ENCODE assay signal across 36 cellular contexts in the genomic region with DNA sequence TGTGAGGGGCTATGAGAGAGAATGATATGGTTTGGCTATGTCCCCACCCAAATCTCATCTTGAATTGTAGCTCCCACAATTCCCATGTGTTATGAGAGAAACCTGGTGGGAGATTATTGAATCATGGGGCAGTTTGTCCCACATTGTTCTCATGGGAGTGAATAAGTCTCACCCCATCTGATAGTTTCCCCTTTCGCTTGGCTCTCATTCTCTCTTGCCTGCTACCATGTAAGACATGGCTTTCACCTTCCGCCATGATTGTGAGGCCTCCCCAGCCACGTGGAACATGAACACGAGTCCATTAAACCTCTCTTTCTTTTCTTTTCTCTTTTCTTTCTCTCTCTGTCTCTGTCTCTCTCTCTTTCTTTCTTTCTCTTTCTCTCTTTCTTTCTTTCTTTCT.
"Had no signal": no experiment of that assay in that cellular context is flagged by ENCODE, and none has a peak within 500 bp of the region (broad histone marks: within the 10 kb centered on the region; RNA-seq: fewer than 3 reads in every experiment).

No MANE protein-coding gene starts in this region.

- H3K36me3 ChIP-seq: adrenal gland, brain microvascular endothelial cell, breast epithelium had no signal

- DNase-seq: activated CD4-positive, alpha-beta memory T cell treated with anti-CD3 and anti-CD28 coated beads, Interleukin-2, amount 10 ng/mL, durations not matched to agents 7 days and 5 days; activated CD4-positive, alpha-beta T cell treated with anti-CD3 and anti-CD28 coated beads for 1 hour; activated CD4-positive, alpha-beta T cell treated with anti-CD3 and anti-CD28 coated beads for 36 hours; activated CD4-positive, alpha-beta T cell treated with anti-CD3 and anti-CD28 coated beads for 48 hours; activated CD4-positive, alpha-beta T cell treated with anti-CD3 and anti-CD28 coated beads, Interleukin-2, amount 10 ng/mL, durations not matched to agents 7 days and 5 days; activated CD4-positive, alpha-beta T cell treated with anti-CD3 and anti-CD28 coated beads, Interleukin-2, amount 50 U/mL, for 48 hours; activated CD4-positive, CD25-positive, alpha-beta regulatory T cell; activated CD8-positive, alpha-beta memory T cell treated with anti-CD3 and anti-CD28 coated beads for 24 hours; activated CD8-positive, alpha-beta memory T cell treated with anti-CD3 and anti-CD28 coated beads, Interleukin-2, amount 10 ng/mL, durations not matched to agents 7 days and 5 days; activated CD8-positive, alpha-beta memory T cell treated with anti-CD3 and anti-CD28 coated beads, Interleukin-2, amount 50 U/mL, for 48 hours; activated CD8-positive, alpha-beta T cell treated with anti-CD3 and anti-CD28 coated beads, Interleukin-2, amount 10 ng/mL, durations not matched to agents 7 days and 5 days; activated effector memory CD4-positive, alpha-beta T cell treated with Interleukin-2 at 50 U/mL for 16 hours; activated gamma-delta T cell; activated naive CD4-positive, alpha-beta T cell treated with anti-CD3 and anti-CD28 coated beads, Interleukin-2, amount 50 U/mL, for 16 hours; activated naive CD4-positive, alpha-beta T cell treated with Interleukin-2 at 50 U/mL for 16 hours; activated naive CD8-positive, alpha-beta T cell treated with anti-CD3 and anti-CD28 coated beads for 36 hours; activated T-cell treated with anti-CD3 and anti-CD28 coated beads, Interleukin-2, amount 50 U/mL, for 24 hours; activated T-cell treated with anti-CD3 and anti-CD28 coated beads, Interleukin-2, amount 50 U/mL, for 48 hours; adrenal gland; amniotic stem cell; aorta; body of pancreas; brain microvascular endothelial cell; central memory CD4-positive, alpha-beta T cell; T-helper 2 cell; T-helper 9 cell had no signal

- H3K4me1 ChIP-seq: adrenal gland, body of pancreas, breast epithelium had no signal

- FAIRE-seq: astrocyte, colon, TTC549 had no signal

- H3K4me1 Mint-ChIP-seq: activated CD4-positive, alpha-beta memory T cell treated with anti-CD3 and anti-CD28 coated beads, Interleukin-2, amount 10 ng/mL, durations not matched to agents 7 days and 5 days; activated CD4-positive, alpha-beta T cell treated with anti-CD3 and anti-CD28 coated beads for 36 hours; activated CD4-positive, alpha-beta T cell treated with anti-CD3 and anti-CD28 coated beads, Interleukin-2, amount 10 ng/mL, durations not matched to agents 7 days and 5 days; activated CD8-positive, alpha-beta memory T cell treated with anti-CD3 and anti-CD28 coated beads, Interleukin-2, amount 10 ng/mL, durations not matched to agents 7 days and 5 days; activated naive CD8-positive, alpha-beta T cell treated with anti-CD3 and anti-CD28 coated beads for 36 hours had no signal

- H3K27ac ChIP-seq: adrenal gland, body of pancreas, brain microvascular endothelial cell, breast epithelium, VCaP had no signal

- H3K27me3 Mint-ChIP-seq: activated CD4-positive, alpha-beta memory T cell treated with anti-CD3 and anti-CD28 coated beads, Interleukin-2, amount 10 ng/mL, durations not matched to agents 7 days and 5 days; activated CD4-positive, alpha-beta T cell treated with anti-CD3 and anti-CD28 coated beads for 36 hours; activated CD4-positive, alpha-beta T cell treated with anti-CD3 and anti-CD28 coated beads, Interleukin-2, amount 10 ng/mL, durations not matched to agents 7 days and 5 days; activated CD8-positive, alpha-beta memory T cell treated with anti-CD3 and anti-CD28 coated beads, Interleukin-2, amount 10 ng/mL, durations not matched to agents 7 days and 5 days; activated naive CD8-positive, alpha-beta T cell treated with anti-CD3 and anti-CD28 coated beads for 36 hours; activated T-cell treated with anti-CD3 and anti-CD28 coated beads, Interleukin-2, amount 50 U/mL, for 24 hours had no signal

- H3K27me3 ChIP-seq: adrenal gland, body of pancreas, brain microvascular endothelial cell, breast epithelium had no signal

- ATAC-seq: activated CD4-positive, alpha-beta T cell treated with anti-CD3 and anti-CD28 coated beads for 36 hours; activated CD4-positive, CD25-positive, alpha-beta regulatory T cell treated with anti-CD3 and anti-CD28 coated beads, Interleukin-2, amount 50 U/mL, for 24 hours; activated CD8-positive, alpha-beta memory T cell treated with anti-CD3 and anti-CD28 coated beads, Interleukin-2, amount 10 ng/mL, durations not matched to agents 7 days and 5 days; activated CD8-positive, alpha-beta T cell treated with anti-CD3 and anti-CD28 coated beads, Interleukin-2, amount 10 ng/mL, durations not matched to agents 7 days and 5 days; activated naive CD4-positive, alpha-beta T cell treated with anti-CD3 and anti-CD28 coated beads, Interleukin-2, amount 50 U/mL, for 72 hours; body of pancreas had no signal

- H3K9me3 ChIP-seq: adrenal gland, body of pancreas, breast epithelium had no signal

- H3K27ac Mint-ChIP-seq: activated CD4-positive, alpha-beta memory T cell treated with anti-CD3 and anti-CD28 coated beads, Interleukin-2, amount 10 ng/mL, durations not matched to agents 7 days and 5 days; activated CD4-positive, alpha-beta T cell treated with anti-CD3 and anti-CD28 coated beads for 36 hours; activated CD4-positive, alpha-beta T cell treated with anti-CD3 and anti-CD28 coated beads, Interleukin-2, amount 10 ng/mL, durations not matched to agents 7 days and 5 days; activated CD8-positive, alpha-beta memory T cell treated with anti-CD3 and anti-CD28 coated beads, Interleukin-2, amount 10 ng/mL, durations not matched to agents 7 days and 5 days; activated CD8-positive, alpha-beta T cell treated with anti-CD3 and anti-CD28 coated beads, Interleukin-2, amount 10 ng/mL, durations not matched to agents 7 days and 5 days; activated naive CD4-positive, alpha-beta T cell treated with anti-CD3 and anti-CD28 coated beads, Interleukin-2, amount 50 U/mL, for 72 hours; activated naive CD8-positive, alpha-beta T cell treated with anti-CD3 and anti-CD28 coated beads for 36 hours; activated T-cell treated with anti-CD3 and anti-CD28 coated beads, Interleukin-2, amount 50 U/mL, for 24 hours; activated T-helper 2 cell treated with anti-CD3 and anti-CD28 coated beads, Interferon-gamma antibody, Interleukin-2, Interleukin-4, amounts not matched to agents 10 μg/mL and 5 μg/mL and 100 μg/mL, durations not matched to agents 14 hours and 24 hours and 36 hours; T-helper 1 cell treated with Interleukin-12 subunit alpha and Interleukin-12 subunit beta and Interleukin-4 antibody, amounts not matched to agents 30 μg/mL and 1 μg/mL, for 36 hours; T-helper 2 cell treated with Interferon-gamma antibody and Interleukin-4, amounts not matched to agents 5 μg/mL and 100 μg/mL, for 36 hours had no signal

- H3K4me3 ChIP-seq: adrenal gland, body of pancreas, breast epithelium had no signal

- H3K4me3 Mint-ChIP-seq: activated CD4-positive, alpha-beta memory T cell treated with anti-CD3 and anti-CD28 coated beads, Interleukin-2, amount 10 ng/mL, durations not matched to agents 7 days and 5 days; activated CD4-positive, alpha-beta T cell treated with anti-CD3 and anti-CD28 coated beads for 36 hours; activated CD4-positive, alpha-beta T cell treated with anti-CD3 and anti-CD28 coated beads, Interleukin-2, amount 10 ng/mL, durations not matched to agents 7 days and 5 days; activated CD8-positive, alpha-beta memory T cell treated with anti-CD3 and anti-CD28 coated beads, Interleukin-2, amount 10 ng/mL, durations not matched to agents 7 days and 5 days; activated CD8-positive, alpha-beta T cell treated with anti-CD3 and anti-CD28 coated beads, Interleukin-2, amount 10 ng/mL, durations not matched to agents 7 days and 5 days; activated naive CD8-positive, alpha-beta T cell treated with anti-CD3 and anti-CD28 coated beads for 36 hours; activated T-cell treated with anti-CD3 and anti-CD28 coated beads, Interleukin-2, amount 50 U/mL, for 24 hours; T-helper 1 cell treated with Interleukin-12 subunit alpha and Interleukin-12 subunit beta and Interleukin-4 antibody, amounts not matched to agents 30 μg/mL and 1 μg/mL, for 36 hours; T-helper 2 cell treated with Interferon-gamma antibody and Interleukin-4, amounts not matched to agents 5 μg/mL and 100 μg/mL, for 36 hours had no signal

- H3K36me3 Mint-ChIP-seq: activated CD8-positive, alpha-beta memory T cell treated with anti-CD3 and anti-CD28 coated beads, Interleukin-2, amount 10 ng/mL, durations not matched to agents 7 days and 5 days; activated naive CD4-positive, alpha-beta T cell treated with anti-CD3 and anti-CD28 coated beads, Interleukin-2, amount 50 U/mL, for 72 hours; activated naive CD8-positive, alpha-beta T cell treated with anti-CD3 and anti-CD28 coated beads for 36 hours had no signal
